13 cellular contexts compared by ENCODE assay signal in the genomic region with DNA sequence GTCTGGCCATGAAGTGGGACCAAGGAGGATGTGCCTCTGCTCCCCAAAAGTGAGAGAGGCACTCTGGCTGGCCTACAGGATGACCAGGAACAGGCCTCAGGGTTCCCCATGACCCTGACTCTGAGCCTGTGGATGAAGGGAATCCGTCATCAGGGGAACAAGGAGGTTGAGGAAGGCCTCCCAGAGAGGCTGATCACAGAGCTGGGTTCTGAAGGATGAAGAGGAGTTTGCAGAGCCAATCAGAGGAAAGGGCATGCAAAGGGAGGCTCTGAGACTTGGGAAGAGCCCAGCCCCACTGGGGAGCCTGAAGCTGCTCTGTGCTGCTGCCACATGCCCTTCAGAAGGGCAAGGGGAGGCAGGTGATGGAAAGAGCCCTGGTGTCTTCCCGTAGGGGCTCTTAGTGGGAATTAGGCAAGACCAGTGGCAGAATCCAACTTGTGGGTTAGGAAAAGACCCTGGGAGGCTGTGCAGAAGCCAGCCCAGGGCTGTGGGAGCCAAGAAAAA.
A peak's percentile ranks its signal among the peaks of the same experiment; 100 is the strongest.
DNase-seq lines count a peak whose midpoint lies in the region; ATAC-seq and TF ChIP-seq lines count a peak whose summit lies in the region.
"Had no signal": no experiment of that assay in that cellular context is flagged by ENCODE, and none has a peak within 500 bp of the region (broad histone marks: within the 10 kb centered on the region; RNA-seq: fewer than 3 reads in every experiment).

No MANE protein-coding gene starts in this region.

- no peak for DNase-seq in stimulated activated naive CD8-positive, alpha-beta T cell treated with anti-CD3 and anti-CD28 coated beads, Interleukin-15, Interleukin-2, amounts not matched to agents 100 U/mL and 50 U/mL, for 24 hours
- DNase-seq in activated naive CD8-positive, alpha-beta T cell treated with anti-CD3 and anti-CD28 coated beads, Interleukin-2, amount 50 U/mL, for 24 hours, result no peak
- DNase-seq in neural progenitor cell (ENCODE audit: low spot score) (no peak), RKO (ENCODE audit: low spot score) (no peak), sigmoid colon (no peak), iPS-NIHi11 (ENCODE audit: low spot score) (no peak)
- DNase-seq: activated CD4-positive, alpha-beta T cell treated with anti-CD3 and anti-CD28 coated beads for 48 hours; amniotic stem cell; effector CD4-positive, alpha-beta T cell; NCI-H774 had no signal

- TF ChIP-seq EP300 in sigmoid colon (IDR thresholded peaks at IDR 0.05), result no peak

- H3K4me3 ChIP-seq in neural progenitor cell, result no peak overlapping the region
- H3K4me3 ChIP-seq in sigmoid colon, result no peak overlapping the region
- H3K4me3 ChIP-seq: SK-N-MC had no signal

- H3K36me3 ChIP-seq in neural progenitor cell (no peaks in the 10 kb centered on the region), sigmoid colon (no peaks in the 10 kb centered on the region)

- peaks cover 8% of the 10 kb centered on the region for H3K36me3 Mint-ChIP-seq in stimulated activated naive CD8-positive, alpha-beta T cell treated with anti-CD3 and anti-CD28 coated beads, Interleukin-15, Interleukin-2, amounts not matched to agents 100 ng/mL and 50 ng/mL, for 24 hours (ENCODE audit: low read depth)
- H3K36me3 Mint-ChIP-seq in activated naive CD8-positive, alpha-beta T cell treated with anti-CD3 and anti-CD28 coated beads, Interleukin-2, amount 50 U/mL, for 24 hours (ENCODE audit: low read depth), result no peaks in the 10 kb centered on the region
- H3K36me3 Mint-ChIP-seq in neural progenitor cell, result no peaks in the 10 kb centered on the region

- no peaks in the 10 kb centered on the region for H3K4me1 ChIP-seq in neural progenitor cell
- peaks cover 0 to 40% (median 20%) of the 10 kb centered on the region in 4 donors for H3K4me1 ChIP-seq in sigmoid colon

- peaks cover 97% of the 10 kb centered on the region for H3K4me1 Mint-ChIP-seq in stimulated activated naive CD8-positive, alpha-beta T cell treated with anti-CD3 and anti-CD28 coated beads, Interleukin-15, Interleukin-2, amounts not matched to agents 100 ng/mL and 50 ng/mL, for 24 hours (ENCODE audit: low read depth)
- peaks cover 90% of the 10 kb centered on the region for H3K4me1 Mint-ChIP-seq in activated naive CD8-positive, alpha-beta T cell treated with anti-CD3 and anti-CD28 coated beads, Interleukin-2, amount 50 U/mL, for 24 hours
- H3K4me1 Mint-ChIP-seq in neural progenitor cell, result peaks cover 67% of the 10 kb centered on the region

- no peak overlapping the region for H3K4me2 ChIP-seq in neural progenitor cell

- H3K9me3 Mint-ChIP-seq in stimulated activated naive CD8-positive, alpha-beta T cell treated with anti-CD3 and anti-CD28 coated beads, Interleukin-15, Interleukin-2, amounts not matched to agents 100 ng/mL and 50 ng/mL, for 24 hours, result no peaks in the 10 kb centered on the region
- H3K9me3 Mint-ChIP-seq in activated naive CD8-positive, alpha-beta T cell treated with anti-CD3 and anti-CD28 coated beads, Interleukin-2, amount 50 U/mL, for 24 hours, result no peaks in the 10 kb centered on the region
- H3K9me3 Mint-ChIP-seq in neural progenitor cell, result no peaks in the 10 kb centered on the region

- intact Hi-C loops in sigmoid colon (cut with DNase I), result no loop called here

- no peaks in the 10 kb centered on the region for H3K79me2 ChIP-seq in neural progenitor cell (ENCODE audit: low read depth)

- no peaks in the 10 kb centered on the region for H3F3A ChIP-seq in neural progenitor cell (ENCODE audit: low read depth)

- 92 to 97% methylated on average over 2 of the region's 2 CpGs for WGBS in sigmoid colon, 2 donors

- no peak overlapping the region for H3K9ac ChIP-seq in neural progenitor cell

- H4K20me1 ChIP-seq in neural progenitor cell (ENCODE audit: low read depth), result no peaks in the 10 kb centered on the region

- no peaks in the 10 kb centered on the region for H3K27me3 Mint-ChIP-seq in stimulated activated naive CD8-positive, alpha-beta T cell treated with anti-CD3 and anti-CD28 coated beads, Interleukin-15, Interleukin-2, amounts not matched to agents 100 ng/mL and 50 ng/mL, for 24 hours
- H3K27me3 Mint-ChIP-seq in activated naive CD8-positive, alpha-beta T cell treated with anti-CD3 and anti-CD28 coated beads, Interleukin-2, amount 50 U/mL, for 24 hours, result peaks cover 6% of the 10 kb centered on the region
- peaks cover 10% of the 10 kb centered on the region for H3K27me3 Mint-ChIP-seq in neural progenitor cell (ENCODE audit: insufficient read depth, low read depth)

- no peak for TF ChIP-seq POLR2A in sigmoid colon (IDR thresholded peaks at IDR 0.05)

- H3K9me3 ChIP-seq in neural progenitor cell (ENCODE audit: low read depth), result no peaks in the 10 kb centered on the region
- H3K9me3 ChIP-seq in sigmoid colon, result no peaks in the 10 kb centered on the region

- TF ChIP-seq CTCF in neural progenitor cell (IDR thresholded peaks at IDR 0.05) (no peak), sigmoid colon (IDR thresholded peaks at IDR 0.05) (no peak)

- ATAC-seq in stimulated activated naive CD8-positive, alpha-beta T cell treated with anti-CD3 and anti-CD28 coated beads, Interleukin-15, Interleukin-2, amounts not matched to agents 100 U/mL and 50 U/mL, for 24 hours, result no peak
- no peak for ATAC-seq in activated naive CD8-positive, alpha-beta T cell treated with anti-CD3 and anti-CD28 coated beads, Interleukin-2, amount 50 U/mL, for 24 hours
- no peak for ATAC-seq in GM19397 (IDR thresholded peaks at IDR 0.05; ENCODE audit: unreplicated experiment)

- H3K27ac ChIP-seq in neural progenitor cell (no peak overlapping the region), sigmoid colon (peak overlapping the region in 1 of 4 donors; percentile 38)
- H3K27ac ChIP-seq: SK-N-MC had no signal

- no peaks in the 10 kb centered on the region for H3K27me3 ChIP-seq in neural progenitor cell
- no peaks in the 10 kb centered on the region for H3K27me3 ChIP-seq in sigmoid colon

- H2AFZ ChIP-seq in neural progenitor cell (replicated peaks), result no peak overlapping the region

- peak overlapping the region; percentile 74 for H3K27ac Mint-ChIP-seq in stimulated activated naive CD8-positive, alpha-beta T cell treated with anti-CD3 and anti-CD28 coated beads, Interleukin-15, Interleukin-2, amounts not matched to agents 100 ng/mL and 50 ng/mL, for 24 hours
- peak overlapping the region; percentile 54 for H3K27ac Mint-ChIP-seq in activated naive CD8-positive, alpha-beta T cell treated with anti-CD3 and anti-CD28 coated beads, Interleukin-2, amount 50 U/mL, for 24 hours
- H3K27ac Mint-ChIP-seq in neural progenitor cell, result peak overlapping the region; percentile 31

- H3K4me3 Mint-ChIP-seq in stimulated activated naive CD8-positive, alpha-beta T cell treated with anti-CD3 and anti-CD28 coated beads, Interleukin-15, Interleukin-2, amounts not matched to agents 100 ng/mL and 50 ng/mL, for 24 hours, result no peak overlapping the region
- H3K4me3 Mint-ChIP-seq in activated naive CD8-positive, alpha-beta T cell treated with anti-CD3 and anti-CD28 coated beads, Interleukin-2, amount 50 U/mL, for 24 hours, result peak overlapping the region; percentile 24
- no peak overlapping the region for H3K4me3 Mint-ChIP-seq in neural progenitor cell
